13 cellular contexts compared by ENCODE assay signal in the genomic region with DNA sequence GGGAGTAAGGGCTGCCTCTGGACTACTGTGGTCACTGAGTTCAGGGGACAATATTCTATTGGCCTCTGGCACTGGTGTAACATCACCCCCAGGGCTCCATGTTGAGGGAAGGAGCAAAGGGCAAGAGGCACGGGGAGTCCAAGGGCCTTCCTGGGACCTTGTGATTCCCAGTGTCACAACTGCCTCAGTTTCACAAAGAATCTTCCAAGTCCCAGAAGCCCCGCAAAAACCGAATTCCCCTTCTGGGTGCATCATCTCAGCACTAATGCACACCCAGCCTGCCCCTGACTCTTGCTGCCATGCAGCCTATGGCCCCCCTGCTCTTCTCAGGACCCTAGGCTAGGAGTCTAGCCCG. TPM values are rescaled to one million over a fixed set of nuclear protein-coding genes. Genes with fewer than 3 reads are reported as not detected.
DNase-seq lines count a peak whose midpoint lies in the region; ATAC-seq and TF ChIP-seq lines count a peak whose summit lies in the region.
"Had no signal": no experiment of that assay in that cellular context is flagged by ENCODE, and none has a peak within 500 bp of the region (broad histone marks: within the 10 kb centered on the region; RNA-seq: fewer than 3 reads in every experiment).

No MANE protein-coding gene starts in this region.

- CTCF ChIA-PET in PC-9 (lab: Charles Lee), result no interaction called here

- DNase-seq in PC-9, result no peak
- peak in 1 of 10 donors; percentile 19 for DNase-seq in dorsolateral prefrontal cortex
- no peak for DNase-seq in thoracic aorta (ENCODE audit: low spot score)
- no peak for DNase-seq in G401 (ENCODE audit: low spot score)
- DNase-seq in activated gamma-delta T cell treated with Interleukin-2 at 50 U/mL for 16 hours, result no peak
- DNase-seq: activated CD8-positive, alpha-beta memory T cell treated with anti-CD3 and anti-CD28 coated beads, Interleukin-2, amount 50 U/mL, for 4 hours; amygdala; COR-L47; NCI-H1105; NCI-H524 had no signal

- no peaks in the 10 kb centered on the region for H3K27me3 ChIP-seq in PC-9 (ENCODE audit: insufficient read depth, low read depth)
- no peaks in the 10 kb centered on the region for H3K27me3 ChIP-seq in dorsolateral prefrontal cortex
- no peaks in the 10 kb centered on the region for H3K27me3 ChIP-seq in muscle layer of colon (ENCODE audit: control insufficient read depth in 1 of 2, insufficient read depth in 2 of 2, low read length in 2 of 2)
- no peaks in the 10 kb centered on the region for H3K27me3 ChIP-seq in thoracic aorta (replicated peaks; ENCODE audit: insufficient read depth)

- H3K27ac ChIP-seq in PC-9, result peak overlapping the region; percentile 98
- H3K27ac ChIP-seq in dorsolateral prefrontal cortex, result peak overlapping the region; percentile 80 to 100 (median 99)
- H3K27ac ChIP-seq in muscle layer of colon (ENCODE audit: low read depth, low read length), result peak overlapping the region; percentile 48
- H3K27ac ChIP-seq in thoracic aorta, result peak overlapping the region; percentile 73 to 98

- H3F3A ChIP-seq in PC-9 (ENCODE audit: insufficient read depth, low read depth), result peaks cover 88% of the 10 kb centered on the region

- peaks cover 68% of the 10 kb centered on the region for H3K27me3 Mint-ChIP-seq in stimulated activated memory B cell treated with anti-CD40 and anti-IgM and Interleukin-4, amounts not matched to agents 10 μg/mL and 1 μg/mL and 100 μg/mL, for 72 hours

- H3K36me3 ChIP-seq in PC-9 (ENCODE audit: low read depth), result peaks cover 85% of the 10 kb centered on the region
- H3K36me3 ChIP-seq in muscle layer of colon (ENCODE audit: insufficient read depth, low read length), result peaks cover 77% of the 10 kb centered on the region
- peaks cover 56% of the 10 kb centered on the region for H3K36me3 ChIP-seq in thoracic aorta

- H2AFZ ChIP-seq in PC-9, result no peak overlapping the region

- intact Hi-C loops in PC-9 (cut with micrococcal nuclease; ENCODE audit: unreplicated experiment) (no loop called here), dorsolateral prefrontal cortex (cut with DNase I) (no loop called here)

- no TSS peak for BruUV-seq in PC-9 (replicated peaks; lab: Mats Ljungman, UMichigan)

- H3K27ac Mint-ChIP-seq in stimulated activated memory B cell treated with anti-CD40 and anti-IgM and Interleukin-4, amounts not matched to agents 10 μg/mL and 1 μg/mL and 100 μg/mL, for 72 hours, result no peak overlapping the region

- H3K36me3 Mint-ChIP-seq in stimulated activated memory B cell treated with anti-CD40 and anti-IgM and Interleukin-4, amounts not matched to agents 10 μg/mL and 1 μg/mL and 100 μg/mL, for 72 hours, result no peaks in the 10 kb centered on the region

- H4K20me1 ChIP-seq in PC-9 (ENCODE audit: insufficient read depth), result peaks cover 71% of the 10 kb centered on the region

- H3K4me2 ChIP-seq in PC-9, result peak overlapping the region; percentile 98

- H3K4me1 Mint-ChIP-seq in stimulated activated memory B cell treated with anti-CD40 and anti-IgM and Interleukin-4, amounts not matched to agents 10 μg/mL and 1 μg/mL and 100 μg/mL, for 72 hours, result peaks cover 13% of the 10 kb centered on the region

- in situ Hi-C loops in G401 (cut with HindIII; ENCODE audit: low sequenced_read_pairs), result no loop called here

- peaks cover 86% of the 10 kb centered on the region for H3K79me2 ChIP-seq in PC-9 (ENCODE audit: low read depth)

- H3K9ac ChIP-seq in muscle layer of colon (ENCODE audit: low read length), result no peak overlapping the region

- H3K4me1 ChIP-seq in PC-9 (replicated peaks; ENCODE audit: insufficient read depth), result peaks cover 82% of the 10 kb centered on the region
- peaks cover 84% of the 10 kb centered on the region for H3K4me1 ChIP-seq in muscle layer of colon (ENCODE audit: insufficient read depth, low read length)
- peaks cover 68 to 87% of the 10 kb centered on the region in 2 donors for H3K4me1 ChIP-seq in thoracic aorta (ENCODE audit: control insufficient read depth in 1 of 2, low read depth in 2 of 2)

- H3K9me3 Mint-ChIP-seq in stimulated activated memory B cell treated with anti-CD40 and anti-IgM and Interleukin-4, amounts not matched to agents 10 μg/mL and 1 μg/mL and 100 μg/mL, for 72 hours, result no peaks in the 10 kb centered on the region

- POLR2A ChIA-PET in PC-9 (lab: Charles Lee; ENCODE audit: unreplicated experiment), result interaction anchor here (0.5 kb wide), 1 partner anchor 37 kb away, joined by 3 read pairs; no protein-coding TSS in a partner anchor

- no peaks in the 10 kb centered on the region for H3K9me3 ChIP-seq in PC-9 (ENCODE audit: insufficient read depth, low read depth)
- H3K9me3 ChIP-seq in muscle layer of colon (ENCODE audit: low read length), result no peaks in the 10 kb centered on the region
- H3K9me3 ChIP-seq in thoracic aorta, result no peaks in the 10 kb centered on the region

- ATAC-seq in thoracic aorta (ENCODE audit: insufficient number of reproducible peaks, low FRiP score, low read depth) (no peak), HG02588 (IDR thresholded peaks at IDR 0.05; ENCODE audit: unreplicated experiment) (no peak)
- no peak for ATAC-seq in stimulated activated memory B cell treated with anti-CD40 and anti-IgM and Interleukin-4, amounts not matched to agents 10 μg/mL and 1 μg/mL and 100 μg/mL, for 72 hours

- no peak overlapping the region for H3K4me3 Mint-ChIP-seq in stimulated activated memory B cell treated with anti-CD40 and anti-IgM and Interleukin-4, amounts not matched to agents 10 μg/mL and 1 μg/mL and 100 μg/mL, for 72 hours

- peak overlapping the region; percentile 100; the same call in 1 of the 2 replicates for H3K4me3 ChIP-seq in PC-9
- H3K4me3 ChIP-seq in dorsolateral prefrontal cortex, result peak overlapping the region in 12 of 59 donors; percentile 6 to 96 (median 50)
- H3K4me3 ChIP-seq in muscle layer of colon (ENCODE audit: low read depth in 1 of 2, low read length in 2 of 2), result no peak overlapping the region
- H3K4me3 ChIP-seq in thoracic aorta, result no peak overlapping the region

- TF ChIP-seq CTCF in PC-9 (conservative IDR thresholded peaks at IDR 0.05) (no peak), dorsolateral prefrontal cortex (IDR thresholded peaks at IDR 0.05 in 54 of 56, conservative IDR thresholded peaks at IDR 0.05 in 2 of 56; ENCODE audit: low read depth in 1 of 56, partially characterized antibody in 56 of 56) (no peak), thoracic aorta (IDR thresholded peaks at IDR 0.05) (no peak)

- no peaks in the 10 kb centered on the region for H3K9me2 ChIP-seq in PC-9 (ENCODE audit: insufficient read depth)

RNA-seq across cellular contexts. Expression of a gene that starts 5.5 kb away (rescaled TPM):
- total RNA-seq in PC-9 (2021) (147 and 221 TPM in 2 replicates), dorsolateral prefrontal cortex (100 to 1,000 TPM in 24 of 120 experiments, 10 to 100 TPM in 96; 43.1 to 220 (median 75.3) TPM), thoracic aorta (100 to 1,000 TPM in 1 of 2 donors, 10 to 100 TPM in 1; 62.4 to 161 TPM)
- total RNA-seq in G401 (2014; rRNA removed; shearing (Covaris generic)), result 177 and 190 TPM in 2 replicates

Comparison
In these comparisons a context has a peak if more than half of its experiments do, and no peak if none do; other contexts are left out.
1. H3K27ac ChIP-seq: peak in every context shown above with its lines; median percentile 99 in dorsolateral prefrontal cortex; 98 in PC-9; 86 in thoracic aorta; 48 in muscle layer of colon.